ENCODE assay signal across 24 cellular contexts in genomic region chr6:37474316-37474715, GRCh38. TPM values are rescaled to one million over a fixed set of nuclear protein-coding genes. Genes with fewer than 3 reads are reported as not detected.
DNase-seq lines count a peak whose midpoint lies in the region; ATAC-seq, FAIRE-seq and TF ChIP-seq lines count a peak whose summit lies in the region.
"Had no signal": no experiment of that assay in that cellular context is flagged by ENCODE, and none has a peak within 500 bp of the region (broad histone marks: within the 10 kb centered on the region; RNA-seq: fewer than 3 reads in every experiment).

No MANE protein-coding gene starts in this region.

- H3K4me3 Mint-ChIP-seq in activated T-cell treated with anti-CD3 and anti-CD28 coated beads, Interleukin-2, amount 50 U/mL, for 24 hours = no peak overlapping the region
- H3K4me3 Mint-ChIP-seq in CD4-positive, alpha-beta T cell = no peak overlapping the region
- no peak overlapping the region for H3K4me3 Mint-ChIP-seq in activated T-helper 17 cell treated with anti-CD3 and anti-CD28 coated beads, Interleukin-2, amount 50 U/mL, for 72 hours
- H3K4me3 Mint-ChIP-seq: CD8-positive, alpha-beta memory T cell; IgD-negative memory B cell had no signal

- H3K27ac Mint-ChIP-seq in activated T-cell treated with anti-CD3 and anti-CD28 coated beads, Interleukin-2, amount 50 U/mL, for 24 hours = peak overlapping the region; percentile 32
- H3K27ac Mint-ChIP-seq in CD4-positive, alpha-beta T cell = peak overlapping the region; percentile 36
- H3K27ac Mint-ChIP-seq in activated T-helper 17 cell treated with anti-CD3 and anti-CD28 coated beads, Interleukin-2, amount 50 U/mL, for 72 hours = peak overlapping the region; percentile 39

- CTCF ChIA-PET in CD4-positive, alpha-beta T cell (lab: Charles Lee) = no interaction called here

- POLR2A ChIA-PET in CD4-positive, alpha-beta T cell (lab: Charles Lee) = no interaction called here

- no peak for TF ChIP-seq CTCF in 22Rv1 (IDR thresholded peaks at IDR 0.05)
- TF ChIP-seq CTCF in CD4-positive, alpha-beta T cell (IDR thresholded peaks at IDR 0.05) = no peak

- peak overlapping the region; percentile 56 for H3K27ac ChIP-seq in 22Rv1
- H3K27ac ChIP-seq in CD4-positive, alpha-beta T cell (ENCODE audit: low read depth, low read length) = no peak overlapping the region
- H3K27ac ChIP-seq: BLaER1, SJCRH30 had no signal

- ATAC-seq in CD4-positive, alpha-beta T cell (ENCODE audit: poor library complexity) = no peak
- no peak for ATAC-seq in activated T-helper 17 cell treated with anti-CD3 and anti-CD28 coated beads, Interleukin-2, amount 50 U/mL, for 72 hours (replicated peaks)
- ATAC-seq in GM18511 (IDR thresholded peaks at IDR 0.05; ENCODE audit: unreplicated experiment) = no peak

- H3K9me3 Mint-ChIP-seq in activated T-cell treated with anti-CD3 and anti-CD28 coated beads, Interleukin-2, amount 50 U/mL, for 24 hours = no peaks in the 10 kb centered on the region
- H3K9me3 Mint-ChIP-seq in CD4-positive, alpha-beta T cell = no peaks in the 10 kb centered on the region
- H3K9me3 Mint-ChIP-seq in activated T-helper 17 cell treated with anti-CD3 and anti-CD28 coated beads, Interleukin-2, amount 50 U/mL, for 72 hours = no peaks in the 10 kb centered on the region
- H3K9me3 Mint-ChIP-seq: CD8-positive, alpha-beta memory T cell; IgD-negative memory B cell had no signal

- no peaks in the 10 kb centered on the region for H3K27me3 Mint-ChIP-seq in activated T-cell treated with anti-CD3 and anti-CD28 coated beads, Interleukin-2, amount 50 U/mL, for 24 hours
- H3K27me3 Mint-ChIP-seq in CD4-positive, alpha-beta T cell = no peaks in the 10 kb centered on the region
- H3K27me3 Mint-ChIP-seq in activated T-helper 17 cell treated with anti-CD3 and anti-CD28 coated beads, Interleukin-2, amount 50 U/mL, for 72 hours = no peaks in the 10 kb centered on the region
- H3K27me3 Mint-ChIP-seq: CD8-positive, alpha-beta memory T cell; IgD-negative memory B cell had no signal

- DNase-seq in activated T-cell treated with anti-CD3 and anti-CD28 coated beads, Interleukin-2, amount 50 U/mL, for 24 hours = no peak
- DNase-seq in activated T-cell treated with anti-CD3 and anti-CD28 coated beads for 4 hours (no peak), GM12892 (ENCODE audit: insufficient read length) (no peak), H54 (ENCODE audit: insufficient read length, low spot score) (no peak)
- no peak for DNase-seq in CD4-positive, alpha-beta T cell
- DNase-seq: Calu3; CD8-positive, alpha-beta memory T cell; NCI-H1105; NCI-H146; NCI-H2029; NCI-H226; NCI-H510A treated with DMSO at 0.1 percent for 48 hours; NCI-H748 treated with DMSO at 0.1 percent for 48 hours; NK-92 treated with Interleukin-12 subunit alpha and Interleukin-12 subunit beta, amount 100 ng/mL, for 24 hours; SJCRH30 had no signal

- no peaks in the 10 kb centered on the region for H3K27me3 ChIP-seq in CD4-positive, alpha-beta T cell (ENCODE audit: control insufficient read depth, insufficient read depth, low read length)
- H3K27me3 ChIP-seq: BLaER1, SJCRH30 had no signal

- FAIRE-seq in GM12892 (lab: Jason Lieb, UNC) (no peak), H54 (lab: Jason Lieb, UNC) (no peak)
- FAIRE-seq: G401.6, GM18507, GM19239, H1 had no signal

- peaks cover 95% of the 10 kb centered on the region for H3K36me3 Mint-ChIP-seq in activated T-cell treated with anti-CD3 and anti-CD28 coated beads, Interleukin-2, amount 50 U/mL, for 24 hours (ENCODE audit: low read depth)
- H3K36me3 Mint-ChIP-seq in CD4-positive, alpha-beta T cell (ENCODE audit: low read depth) = peaks cover 94% of the 10 kb centered on the region
- H3K36me3 Mint-ChIP-seq in activated T-helper 17 cell treated with anti-CD3 and anti-CD28 coated beads, Interleukin-2, amount 50 U/mL, for 72 hours (ENCODE audit: low read depth) = peaks cover 98% of the 10 kb centered on the region

- intact Hi-C loops in CD4-positive, alpha-beta T cell (cut with DNase I, micrococcal nuclease) = no loop called here

- peaks cover 8% of the 10 kb centered on the region for H3K4me1 Mint-ChIP-seq in activated T-cell treated with anti-CD3 and anti-CD28 coated beads, Interleukin-2, amount 50 U/mL, for 24 hours (ENCODE audit: low read depth)
- no peaks in the 10 kb centered on the region for H3K4me1 Mint-ChIP-seq in CD4-positive, alpha-beta T cell (ENCODE audit: low read depth)
- no peaks in the 10 kb centered on the region for H3K4me1 Mint-ChIP-seq in activated T-helper 17 cell treated with anti-CD3 and anti-CD28 coated beads, Interleukin-2, amount 50 U/mL, for 72 hours

- TF ChIP-seq POLR2A in GM12892 (IDR thresholded peaks at IDR 0.05; ENCODE audit: low read depth, low read length) = no peak
- no peak for TF ChIP-seq POLR2A in H54 (IDR thresholded peaks at IDR 0.05; ENCODE audit: low read depth, low read length)

- H3K9me3 ChIP-seq in CD4-positive, alpha-beta T cell (ENCODE audit: control insufficient read depth, low read length) = no peaks in the 10 kb centered on the region
- H3K9me3 ChIP-seq: BLaER1, SJCRH30 had no signal

RNA-seq across cellular contexts. Expression of gene CCDC167, which starts 25.4 kb away (rescaled TPM):
- 1 to 10 TPM; 7.3 to 8.0 TPM for total RNA-seq in CD4-positive, alpha-beta T cell
- total RNA-seq in activated T-helper 17 cell treated with anti-CD3 and anti-CD28 coated beads, Interleukin-2, amount 50 U/mL, for 72 hours = 10 to 100 TPM; 39.2 to 78.5 TPM
- 128 TPM for polyA plus RNA-seq in GM12892 (2012; ENCODE audit: missing spikeins)

RNA-seq across cellular contexts. Expression of gene CMTR1, which starts 41.3 kb away (rescaled TPM):
- 10 to 100 TPM; 79.7 to 80.3 TPM for total RNA-seq in CD4-positive, alpha-beta T cell
- 10 to 100 TPM; 37.8 to 51.8 TPM for total RNA-seq in activated T-helper 17 cell treated with anti-CD3 and anti-CD28 coated beads, Interleukin-2, amount 50 U/mL, for 72 hours
- 47.9 TPM for polyA plus RNA-seq in GM12892 (2012; ENCODE audit: missing spikeins)

Comparison
In these comparisons a context has a peak if more than half of its experiments do, and no peak if none do; other contexts are left out.
1. RNA of gene CCDC167, which starts 25.4 kb away (total RNA-seq): 39.2 to 78.5 TPM in activated T-helper 17 cell treated with anti-CD3 and anti-CD28 coated beads, Interleukin-2, amount 50 U/mL, for 72 hours; 7.3 to 8.0 TPM in CD4-positive, alpha-beta T cell; every median in the first group is over 4 times any median in the second.
2. Peak in every context shown above with its lines, with median percentiles within 50 percentile points of each other: H3K27ac Mint-ChIP-seq.